10 cellular contexts compared by ENCODE assay signal in genomic region chr19:12527034-12527836, GRCh38. TPM values are rescaled to one million over a fixed set of nuclear protein-coding genes. Genes with fewer than 3 reads are reported as not detected.
DNase-seq lines count a peak whose midpoint lies in the region; ATAC-seq and TF ChIP-seq lines count a peak whose summit lies in the region.
"Had no signal": no experiment of that assay in that cellular context is flagged by ENCODE, and none has a peak within 500 bp of the region (broad histone marks: within the 10 kb centered on the region; RNA-seq: fewer than 3 reads in every experiment).

No MANE protein-coding gene starts in this region.

- H3K9ac ChIP-seq in SK-N-SH (no peak overlapping the region), fibroblast of lung (ENCODE audit: insufficient read depth, low read length) (no peak overlapping the region)

- POLR2A ChIA-PET in SK-N-SH (lab: Yijun Ruan, JAX) = no interaction called here

- H3K27me3 Mint-ChIP-seq in activated T-helper 1 cell treated with anti-CD3 and anti-CD28 coated beads, Interleukin-12 subunit alpha, Interleukin-12 subunit beta, Interleukin-2, Interleukin-4 antibody, amounts not matched to agents 30 ng/mL and 10 ng/mL and 1 ng/mL, durations not matched to agents 14 hours and 24 hours and 36 hours (ENCODE audit: insufficient read depth) = no peaks in the 10 kb centered on the region
- H3K27me3 Mint-ChIP-seq: activated CD4-positive, alpha-beta T cell treated with anti-CD3 and anti-CD28 coated beads, Interleukin-2, amount 10 ng/mL, durations not matched to agents 7 days and 5 days had no signal

- TF ChIP-seq CTCF in SK-N-SH (IDR thresholded peaks at IDR 0.05) (no peak), fibroblast of lung (conservative IDR thresholded peaks at IDR 0.05 in 1 of 2, IDR thresholded peaks at IDR 0.05 in 1 of 2; ENCODE audit: low read depth in 1 of 2, low read length in 2 of 2) (no peak)

- H3K27ac Mint-ChIP-seq in activated T-helper 1 cell treated with anti-CD3 and anti-CD28 coated beads, Interleukin-12 subunit alpha, Interleukin-12 subunit beta, Interleukin-2, Interleukin-4 antibody, amounts not matched to agents 30 ng/mL and 10 ng/mL and 1 ng/mL, durations not matched to agents 14 hours and 24 hours and 36 hours = no peak overlapping the region
- H3K27ac Mint-ChIP-seq: activated CD4-positive, alpha-beta T cell treated with anti-CD3 and anti-CD28 coated beads, Interleukin-2, amount 10 ng/mL, durations not matched to agents 7 days and 5 days; brain had no signal

- H3K9me2 ChIP-seq in SK-N-SH = no peaks in the 10 kb centered on the region

- peaks cover 33 to 95% of the 10 kb centered on the region in 2 experiments for H3K36me3 ChIP-seq in SK-N-SH (replicated peaks in 1 of 2; ENCODE audit: control insufficient read depth in 1 of 2, insufficient read depth in 2 of 2, low read length in 1 of 2)
- H3K36me3 ChIP-seq in fibroblast of lung (ENCODE audit: control insufficient read depth, insufficient read depth, low read length) = peaks cover 12% of the 10 kb centered on the region

- intact Hi-C loops in activated T-helper 1 cell treated with anti-CD3 and anti-CD28 coated beads, Interleukin-12 subunit alpha, Interleukin-12 subunit beta, Interleukin-2, Interleukin-4 antibody, amounts not matched to agents 30 ng/mL and 10 ng/mL and 1 ng/mL, durations not matched to agents 14 hours and 24 hours and 36 hours (cut with micrococcal nuclease) = no loop called here

- no peak for TF ChIP-seq EP300 in SK-N-SH (IDR thresholded peaks at IDR 0.05; ENCODE audit: borderline replicate concordance in 1 of 2, low read depth in 1 of 2, low read length in 1 of 2)

- ATAC-seq in SK-N-SH treated with all-trans-retinoic acid at 6 μM for 48 hours = no peak
- ATAC-seq in HG03196 (IDR thresholded peaks at IDR 0.05; ENCODE audit: unreplicated experiment) = no peak

- no peak for TF ChIP-seq RAD21 in SK-N-SH (IDR thresholded peaks at IDR 0.05; ENCODE audit: low read length)

- no peaks in the 10 kb centered on the region for H3K4me1 Mint-ChIP-seq in activated T-helper 1 cell treated with anti-CD3 and anti-CD28 coated beads, Interleukin-12 subunit alpha, Interleukin-12 subunit beta, Interleukin-2, Interleukin-4 antibody, amounts not matched to agents 30 ng/mL and 10 ng/mL and 1 ng/mL, durations not matched to agents 14 hours and 24 hours and 36 hours (ENCODE audit: low read depth)
- H3K4me1 Mint-ChIP-seq: activated CD4-positive, alpha-beta T cell treated with anti-CD3 and anti-CD28 coated beads, Interleukin-2, amount 10 ng/mL, durations not matched to agents 7 days and 5 days; brain had no signal

- peaks cover 21% of the 10 kb centered on the region for H3F3A ChIP-seq in SK-N-SH (replicated peaks; ENCODE audit: insufficient read depth)

- DNase-seq in SK-N-SH = no peak
- peak; percentile 73 for DNase-seq in OCI-M1 (lab: John Stamatoyannopoulos, UW)
- peak; percentile 54 to 56 for DNase-seq in fibroblast of lung (ENCODE audit: low read depth in 2 of 2)
- DNase-seq in skeletal muscle cell (ENCODE audit: low read depth) = peak; percentile 3
- DNase-seq in NK-92 treated with Interleukin-12 subunit alpha and Interleukin-12 subunit beta, amount 100 ng/mL, for 24 hours (lab: John Stamatoyannopoulos, UW) = no peak
- no peak for DNase-seq in activated T-helper 1 cell treated with anti-CD3 and anti-CD28 coated beads, Interleukin-12 subunit alpha, Interleukin-12 subunit beta, Interleukin-2, Interleukin-4 antibody, amounts not matched to agents 30 ng/mL and 10 ng/mL and 1 ng/mL, durations not matched to agents 14 hours and 24 hours and 36 hours (ENCODE audit: low spot score)
- DNase-seq: activated CD4-positive, alpha-beta T cell treated with anti-CD3 and anti-CD28 coated beads, Interleukin-2, amount 10 ng/mL, durations not matched to agents 7 days and 5 days had no signal

- H3K27me3 ChIP-seq in SK-N-SH (ENCODE audit: insufficient read depth) = no peaks in the 10 kb centered on the region
- no peaks in the 10 kb centered on the region for H3K27me3 ChIP-seq in fibroblast of lung (ENCODE audit: control insufficient read depth, insufficient read depth, low read length)

- 94% methylated on average over 8 of the region's 8 CpGs for WGBS in SK-N-SH (ENCODE audit: low lambda C conversion rate)

- H3K4me2 ChIP-seq in SK-N-SH (no peak overlapping the region), fibroblast of lung (ENCODE audit: extremely low read depth, insufficient read depth, low read length) (no peak overlapping the region)

- H3K27ac ChIP-seq in SK-N-SH (ENCODE audit: low read depth in 2 of 2, low read length in 1 of 2) (no peak overlapping the region), fibroblast of lung (ENCODE audit: insufficient read depth, low read length) (no peak overlapping the region)

- H3K9me3 ChIP-seq in SK-N-SH (peaks cover 74% of the 10 kb centered on the region), fibroblast of lung (ENCODE audit: control insufficient read depth, insufficient read depth, low read depth, low read length) (peaks cover 22% of the 10 kb centered on the region)

- peak overlapping the region in 1 of 2 experiments; percentile 7; a peak in 1 of 4 replicates for H3K4me3 ChIP-seq in SK-N-SH (ENCODE audit: low read depth in 2 of 2, low read length in 1 of 2)
- H3K4me3 ChIP-seq in fibroblast of lung (replicated peaks in 1 of 4; ENCODE audit: control extremely low read depth in 1 of 4, insufficient read depth in 1 of 4, low read depth in 3 of 4, low read length in 4 of 4) = no peak overlapping the region
- H3K4me3 ChIP-seq in skeletal muscle cell (ENCODE audit: low read depth, low read length) = no peak overlapping the region

- H3K36me3 Mint-ChIP-seq in activated T-helper 1 cell treated with anti-CD3 and anti-CD28 coated beads, Interleukin-12 subunit alpha, Interleukin-12 subunit beta, Interleukin-2, Interleukin-4 antibody, amounts not matched to agents 30 ng/mL and 10 ng/mL and 1 ng/mL, durations not matched to agents 14 hours and 24 hours and 36 hours (ENCODE audit: low read depth) = peaks cover 72% of the 10 kb centered on the region

- no peaks in the 10 kb centered on the region for H3K4me1 ChIP-seq in SK-N-SH (ENCODE audit: control insufficient read depth in 1 of 2, insufficient read depth in 2 of 2, low read depth in 1 of 2, low read length in 1 of 2)
- H3K4me1 ChIP-seq in fibroblast of lung (ENCODE audit: control insufficient read depth, extremely low read depth, insufficient read depth, low read length) = no peaks in the 10 kb centered on the region

- H2AFZ ChIP-seq in SK-N-SH (ENCODE audit: low read depth) (no peak overlapping the region), fibroblast of lung (ENCODE audit: low read length) (no peak overlapping the region)

- H4K20me1 ChIP-seq in SK-N-SH (ENCODE audit: insufficient read depth) = no peaks in the 10 kb centered on the region
- no peaks in the 10 kb centered on the region for H4K20me1 ChIP-seq in fibroblast of lung (ENCODE audit: control insufficient read depth, extremely low read depth, insufficient read depth, low read length)

- peaks cover 39% of the 10 kb centered on the region for H3K79me2 ChIP-seq in SK-N-SH (ENCODE audit: insufficient read depth)
- H3K79me2 ChIP-seq in fibroblast of lung (ENCODE audit: control insufficient read depth, insufficient read depth, low read length) = no peaks in the 10 kb centered on the region

- peaks cover 81% of the 10 kb centered on the region for H3K9me3 Mint-ChIP-seq in activated T-helper 1 cell treated with anti-CD3 and anti-CD28 coated beads, Interleukin-12 subunit alpha, Interleukin-12 subunit beta, Interleukin-2, Interleukin-4 antibody, amounts not matched to agents 30 ng/mL and 10 ng/mL and 1 ng/mL, durations not matched to agents 14 hours and 24 hours and 36 hours

- CTCF ChIA-PET in SK-N-SH (lab: Yijun Ruan, JAX) = no interaction called here

- H3K4me3 Mint-ChIP-seq in activated T-helper 1 cell treated with anti-CD3 and anti-CD28 coated beads, Interleukin-12 subunit alpha, Interleukin-12 subunit beta, Interleukin-2, Interleukin-4 antibody, amounts not matched to agents 30 ng/mL and 10 ng/mL and 1 ng/mL, durations not matched to agents 14 hours and 24 hours and 36 hours = no peak overlapping the region
- H3K4me3 Mint-ChIP-seq: activated CD4-positive, alpha-beta T cell treated with anti-CD3 and anti-CD28 coated beads, Interleukin-2, amount 10 ng/mL, durations not matched to agents 7 days and 5 days had no signal

TF ChIP-seq in SK-N-SH, 30 proteins besides CTCF, POLR2A, EP300 and RAD21:
- TF ChIP-seq YY1 (IDR thresholded peaks at IDR 0.05; ENCODE audit: low read depth) (no peak), TCF12 (IDR thresholded peaks at IDR 0.05) (peak; percentile 32; the same call in 1 of the 2 replicates)

TF ChIP-seq in SK-N-SH treated with all-trans-retinoic acid at 6 μM for 48 hours, 23 proteins besides CTCF, POLR2A, EP300 and RAD21:
- TF ChIP-seq GLIS3 (CRISPR knock-in tag; IDR thresholded peaks at IDR 0.05) = no peak
- no peak for TF ChIP-seq ZNF70 (CRISPR knock-in tag; IDR thresholded peaks at IDR 0.05)
- no peak for TF ChIP-seq CSDC2 (CRISPR knock-in tag; IDR thresholded peaks at IDR 0.05)
- no peak for TF ChIP-seq TOX (CRISPR knock-in tag; IDR thresholded peaks at IDR 0.05; ENCODE audit: borderline replicate concordance)
- TF ChIP-seq ZNF8 (CRISPR knock-in tag; IDR thresholded peaks at IDR 0.05) = no peak

RNA-seq across cellular contexts. Expression of gene ZNF564, which starts 24.0 kb away (rescaled TPM):
- polyA plus RNA-seq in SK-N-SH (2012; rRNA removed) (1.3 TPM in 2 replicates), fibroblast of lung (2.8 and 4.5 TPM in 2 replicates)
- 1.7 and 2.0 TPM in 2 replicates for polyA plus RNA-seq in SK-N-SH (2012; cell fraction: cytosol; rRNA removed)
- 1.7 and 3.1 TPM in 2 replicates for polyA plus RNA-seq in SK-N-SH (2012; cell fraction: nucleus; rRNA removed)
- 10.3 and 12.2 TPM in 2 replicates for total RNA-seq in fibroblast of lung
- 2.3 and 3.2 TPM in 2 replicates for polyA plus RNA-seq in fibroblast of lung (2012)
- 0.30 and 1.5 TPM in 2 replicates for polyA minus RNA-seq in fibroblast of lung (ENCODE audit: low replicate concordance)
- 7.4 and 8.3 TPM in 2 replicates for total RNA-seq in activated T-helper 1 cell treated with anti-CD3 and anti-CD28 coated beads, Interleukin-12 subunit alpha, Interleukin-12 subunit beta, Interleukin-2, Interleukin-4 antibody, amounts not matched to agents 30 ng/mL and 10 ng/mL and 1 ng/mL, durations not matched to agents 14 hours and 24 hours and 36 hours

RNA-seq across cellular contexts. Expression of gene ZNF709, which starts 42.6 kb away (rescaled TPM):
- polyA plus RNA-seq in SK-N-SH (2012; rRNA removed) (0.64 and 0.99 TPM in 2 replicates), fibroblast of lung (1.4 and 1.5 TPM in 2 replicates)
- 0.76 and 0.97 TPM in 2 replicates for polyA plus RNA-seq in SK-N-SH (2012; cell fraction: cytosol; rRNA removed)
- 1.3 and 2.1 TPM in 2 replicates for polyA plus RNA-seq in SK-N-SH (2012; cell fraction: nucleus; rRNA removed)
- total RNA-seq in fibroblast of lung = 3.6 and 4.8 TPM in 2 replicates
- polyA plus RNA-seq in fibroblast of lung (2012) = 0.80 TPM in 2 replicates
- polyA minus RNA-seq in fibroblast of lung (ENCODE audit: low replicate concordance) = 0.59 TPM in 1 of 2 replicates, not detected in the other
- 0.26 TPM in 1 of 2 replicates, not detected in the other for total RNA-seq in activated T-helper 1 cell treated with anti-CD3 and anti-CD28 coated beads, Interleukin-12 subunit alpha, Interleukin-12 subunit beta, Interleukin-2, Interleukin-4 antibody, amounts not matched to agents 30 ng/mL and 10 ng/mL and 1 ng/mL, durations not matched to agents 14 hours and 24 hours and 36 hours

Comparison
In these comparisons a context has a peak if more than half of its experiments do, and no peak if none do; other contexts are left out.
1. DNase-seq: peak in OCI-M1 (single experiment), fibroblast of lung (2 of 2) and skeletal muscle cell (single experiment); none in SK-N-SH (single experiment), NK-92 treated with Interleukin-12 subunit alpha and Interleukin-12 subunit beta, amount 100 ng/mL, for 24 hours (single experiment) and activated T-helper 1 cell treated with anti-CD3 and anti-CD28 coated beads, Interleukin-12 subunit alpha, Interleukin-12 subunit beta, Interleukin-2, Interleukin-4 antibody, amounts not matched to agents 30 ng/mL and 10 ng/mL and 1 ng/mL, durations not matched to agents 14 hours and 24 hours and 36 hours (single experiment).